32 cellular contexts compared by ENCODE assay signal in genomic region chr14:70816525-70816924, GRCh38.
"Had no signal": no experiment of that assay in that cellular context is flagged by ENCODE, and none has a peak within 500 bp of the region (broad histone marks: within the 10 kb centered on the region; RNA-seq: fewer than 3 reads in every experiment).

No MANE protein-coding gene starts in this region.

- DNase-seq: activated B cell treated with CpG ODN at 0.5 μM for 24 hours; activated CD4-positive, alpha-beta T cell treated with anti-CD3 and anti-CD28 coated beads, Interleukin-2, amount 50 U/mL, for 1 hour; activated CD8-positive, alpha-beta memory T cell treated with anti-CD3 and anti-CD28 coated beads, Interleukin-2, amount 10 ng/mL, durations not matched to agents 7 days and 5 days; activated CD8-positive, alpha-beta T cell treated with anti-CD3 and anti-CD28 coated beads, Interleukin-2, amount 10 ng/mL, durations not matched to agents 7 days and 5 days; activated naive CD4-positive, alpha-beta T cell; activated T-cell treated with anti-CD3 and anti-CD28 coated beads, Interleukin-2, amount 50 U/mL, for 48 hours; anterior cingulate cortex; dermis blood vessel endothelial cell; effector CD8-positive, alpha-beta T cell; erythroblast; gastrocnemius medialis; glutamatergic neuron; kidney; left colon; mammary epithelial cell; naive B cell; nephron progenitor cell; nucleus accumbens; pancreas; retina; stimulated activated CD4-positive, alpha-beta T cell treated with anti-CD3 and anti-CD28 coated beads, Interleukin-12 subunit alpha, Interleukin-12 subunit beta, amount 100 ng/mL, for 4 hours; stimulated activated CD4-positive, alpha-beta T cell treated with anti-CD3 and anti-CD28 coated beads, Interleukin-4, amount 100 ng/mL, for 1 hour; T-helper 2 cell; trophoblast cell had no signal

- H3K4me1 ChIP-seq: prostate gland had no signal

- H3K36me3 ChIP-seq: gastrocnemius medialis, pancreas, prostate gland, thoracic aorta had no signal

- H3K9me3 Mint-ChIP-seq: activated B cell treated with CpG ODN at 0.5 μM for 24 hours; activated naive CD4-positive, alpha-beta T cell treated with anti-CD3 and anti-CD28 coated beads, Interleukin-2, amount 50 U/mL, for 72 hours; activated T-helper 2 cell treated with anti-CD3 and anti-CD28 coated beads, Interferon-gamma antibody, Interleukin-2, Interleukin-4, amounts not matched to agents 10 μg/mL and 5 μg/mL and 100 μg/mL, durations not matched to agents 14 hours and 24 hours and 36 hours; central memory CD8-positive, alpha-beta T cell; mesothelial cell of epicardium; naive B cell; nephron progenitor cell; stimulated activated naive CD8-positive, alpha-beta T cell treated with anti-CD3 and anti-CD28 coated beads, Interleukin-15, Interleukin-2, amounts not matched to agents 100 ng/mL and 50 ng/mL, for 24 hours had no signal

- ATAC-seq: activated CD8-positive, alpha-beta memory T cell treated with anti-CD3 and anti-CD28 coated beads, Interleukin-2, amount 10 ng/mL, durations not matched to agents 7 days and 5 days; activated CD8-positive, alpha-beta T cell treated with anti-CD3 and anti-CD28 coated beads, Interleukin-2, amount 10 ng/mL, durations not matched to agents 7 days and 5 days; activated naive CD4-positive, alpha-beta T cell treated with anti-CD3 and anti-CD28 coated beads, Interleukin-2, amount 50 U/mL, for 72 hours; gastrocnemius medialis; left colon; pancreas had no signal

- H3K27me3 ChIP-seq: pancreas had no signal

- H3K4me3 Mint-ChIP-seq: activated B cell treated with CpG ODN at 0.5 μM for 24 hours; activated CD8-positive, alpha-beta memory T cell treated with anti-CD3 and anti-CD28 coated beads, Interleukin-2, amount 10 ng/mL, durations not matched to agents 7 days and 5 days; activated CD8-positive, alpha-beta T cell treated with anti-CD3 and anti-CD28 coated beads, Interleukin-2, amount 10 ng/mL, durations not matched to agents 7 days and 5 days; central memory CD8-positive, alpha-beta T cell; mesothelial cell of epicardium; nephron progenitor cell; stimulated activated naive CD8-positive, alpha-beta T cell treated with anti-CD3 and anti-CD28 coated beads, Interleukin-15, Interleukin-2, amounts not matched to agents 100 ng/mL and 50 ng/mL, for 24 hours had no signal

- H3K36me3 Mint-ChIP-seq: activated CD8-positive, alpha-beta memory T cell treated with anti-CD3 and anti-CD28 coated beads, Interleukin-2, amount 10 ng/mL, durations not matched to agents 7 days and 5 days; mesothelial cell of epicardium; naive B cell had no signal

- H3K9me3 ChIP-seq: gastrocnemius medialis, pancreas, prostate gland, thoracic aorta had no signal

- H3K27ac Mint-ChIP-seq: activated B cell treated with CpG ODN at 0.5 μM for 24 hours; activated CD8-positive, alpha-beta T cell treated with anti-CD3 and anti-CD28 coated beads, Interleukin-2, amount 10 ng/mL, durations not matched to agents 7 days and 5 days; activated naive CD4-positive, alpha-beta T cell treated with anti-CD3 and anti-CD28 coated beads, Interleukin-2, amount 50 U/mL, for 72 hours; activated T-helper 2 cell treated with anti-CD3 and anti-CD28 coated beads, Interferon-gamma antibody, Interleukin-2, Interleukin-4, amounts not matched to agents 10 μg/mL and 5 μg/mL and 100 μg/mL, durations not matched to agents 14 hours and 24 hours and 36 hours; mesothelial cell of epicardium; nephron progenitor cell; stimulated activated naive CD8-positive, alpha-beta T cell treated with anti-CD3 and anti-CD28 coated beads, Interleukin-15, Interleukin-2, amounts not matched to agents 100 ng/mL and 50 ng/mL, for 24 hours had no signal

- H3K4me3 ChIP-seq: prostate gland, skin epidermis had no signal

- H3K27ac ChIP-seq: prostate gland, thoracic aorta had no signal
